7 cellular contexts compared by ENCODE assay signal in the genomic region with DNA sequence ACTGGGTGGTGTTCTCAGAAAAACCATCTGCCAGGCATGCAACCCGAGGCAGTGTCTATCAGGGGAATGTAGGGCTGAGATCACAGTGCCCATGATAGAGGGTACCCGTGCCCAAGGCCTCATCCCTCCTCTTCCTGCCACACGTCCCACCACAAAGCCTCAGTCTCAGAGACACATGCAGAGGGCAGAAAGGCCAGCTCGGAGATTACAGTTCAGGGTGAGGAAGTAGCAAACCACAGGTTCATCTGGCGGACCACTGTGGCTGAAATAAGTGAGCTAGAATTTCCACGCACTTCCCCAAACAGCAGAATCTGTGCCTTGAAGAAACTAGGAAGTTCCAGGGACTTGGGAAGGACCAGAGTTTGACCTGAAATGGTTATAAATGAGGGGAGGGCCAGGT. TPM values are rescaled to one million over a fixed set of nuclear protein-coding genes. Genes with fewer than 3 reads are reported as not detected.
DNase-seq lines count a peak whose midpoint lies in the region; ATAC-seq and TF ChIP-seq lines count a peak whose summit lies in the region.

No MANE protein-coding gene starts in this region.

- H3K4me3 ChIP-seq in uterus: no peak overlapping the region

- H3K36me3 ChIP-seq in uterus: no peaks in the 10 kb centered on the region

- no peaks in the 10 kb centered on the region for H3K4me1 ChIP-seq in uterus

- ATAC-seq in GM18909 (IDR thresholded peaks at IDR 0.05; ENCODE audit: poor library complexity, unreplicated experiment) (peak; percentile 95), HG02885 (IDR thresholded peaks at IDR 0.05; ENCODE audit: poor library complexity, unreplicated experiment) (peak; percentile 89), memory B cell (ENCODE audit: low read depth) (peak; percentile 92), HG03280 (IDR thresholded peaks at IDR 0.05; ENCODE audit: unreplicated experiment) (no peak)

- peaks cover 4% of the 10 kb centered on the region for H3K27me3 Mint-ChIP-seq in memory B cell

- intact Hi-C loops in posterior vena cava (cut with DNase I) (no loop called here), uterus (cut with DNase I; ENCODE audit: low total_unique reads) (no loop called here)

- H3K36me3 Mint-ChIP-seq in memory B cell: no peaks in the 10 kb centered on the region

- peak overlapping the region; percentile 28 for H3K4me3 Mint-ChIP-seq in memory B cell

- H3K27me3 ChIP-seq in uterus: no peaks in the 10 kb centered on the region

- no peak overlapping the region for H3K27ac ChIP-seq in uterus

- peaks cover 10% of the 10 kb centered on the region for H3K4me1 Mint-ChIP-seq in memory B cell

- DNase-seq in SKM-1 treated with dmso at 0.1 percent for 144 hours (lab: John Stamatoyannopoulos, UW; ENCODE audit: unreplicated experiment): peak; percentile 95
- DNase-seq in memory B cell (ENCODE audit: low spot score in 2 of 2): peak in 1 of 2 donors; percentile 5
- no peak for DNase-seq in posterior vena cava (ENCODE audit: low spot score)
- DNase-seq in uterus: no peak

- TF ChIP-seq POLR2A in uterus (IDR thresholded peaks at IDR 0.05): no peak

- no peak for TF ChIP-seq CTCF in uterus (IDR thresholded peaks at IDR 0.05)

- H3K9me3 Mint-ChIP-seq in memory B cell: no peaks in the 10 kb centered on the region

- H3K27ac Mint-ChIP-seq in memory B cell: no peak overlapping the region

- H3K9me3 ChIP-seq in uterus: no peaks in the 10 kb centered on the region

RNA-seq across cellular contexts. Expression of a gene that starts 33.8 kb away (rescaled TPM):
- total RNA-seq in posterior vena cava: 1 to 10 TPM; 1.6 to 2.0 TPM
- total RNA-seq in uterus: 1 to 10 TPM in 3 of 4 donors, under 1 TPM in 1; 0.77 to 5.9 (median 5.0) TPM
